Comparison of ENCODE assay signal across 20 cellular contexts in the genomic region with DNA sequence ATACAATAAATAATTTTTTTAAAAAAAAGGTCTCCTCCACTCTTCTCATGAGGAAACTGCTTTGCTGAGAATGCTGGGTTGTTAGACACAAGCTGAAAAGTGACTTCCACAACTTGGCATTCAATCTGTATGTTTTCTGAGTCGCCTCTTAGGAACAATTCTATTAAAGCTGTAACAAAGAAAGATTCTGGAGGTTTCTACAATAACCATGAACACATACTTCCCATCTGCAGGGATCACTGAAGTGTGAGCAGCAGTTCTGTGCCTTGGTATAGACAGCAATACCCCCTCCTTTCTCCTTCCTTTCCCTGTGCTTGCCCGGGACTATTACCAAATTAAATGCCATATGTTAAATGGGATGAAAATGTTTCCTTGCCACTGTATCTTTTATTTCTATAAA. TPM values are rescaled to one million over a fixed set of nuclear protein-coding genes. Genes with fewer than 3 reads are reported as not detected.
DNase-seq lines count a peak whose midpoint lies in the region; ATAC-seq and TF ChIP-seq lines count a peak whose summit lies in the region.
"Had no signal": no experiment of that assay in that cellular context is flagged by ENCODE, and none has a peak within 500 bp of the region (broad histone marks: within the 10 kb centered on the region; RNA-seq: fewer than 3 reads in every experiment).

No MANE protein-coding gene starts in this region.

- no peaks in the 10 kb centered on the region for H3K36me3 Mint-ChIP-seq in nephron progenitor cell (ENCODE audit: low read depth)
- H3K36me3 Mint-ChIP-seq in activated naive CD8-positive, alpha-beta T cell treated with anti-CD3 and anti-CD28 coated beads, Interleukin-2, amount 50 U/mL, for 24 hours (ENCODE audit: low read depth): no peaks in the 10 kb centered on the region
- H3K36me3 Mint-ChIP-seq in CD4-positive, alpha-beta T cell (ENCODE audit: low read depth): no peaks in the 10 kb centered on the region
- H3K36me3 Mint-ChIP-seq: CD4-positive, alpha-beta memory T cell had no signal

- peaks cover 21% of the 10 kb centered on the region for H3K4me1 Mint-ChIP-seq in nephron progenitor cell
- peaks cover 6% of the 10 kb centered on the region for H3K4me1 Mint-ChIP-seq in activated naive CD8-positive, alpha-beta T cell treated with anti-CD3 and anti-CD28 coated beads, Interleukin-2, amount 50 U/mL, for 24 hours
- peaks cover 7% of the 10 kb centered on the region for H3K4me1 Mint-ChIP-seq in CD4-positive, alpha-beta T cell (ENCODE audit: low read depth)

- intact Hi-C loops in dorsolateral prefrontal cortex (cut with DNase I): loop anchor here (5.0 to 10.0 kb wide), 3 partner anchors 414 to 1046 kb away; partner anchors contain the start of gene GADD45G (in 1 of the 2)
- intact Hi-C loops in CD4-positive, alpha-beta T cell (cut with DNase I, micrococcal nuclease): no loop called here

- no peak overlapping the region for H3K27ac Mint-ChIP-seq in nephron progenitor cell
- H3K27ac Mint-ChIP-seq in activated naive CD8-positive, alpha-beta T cell treated with anti-CD3 and anti-CD28 coated beads, Interleukin-2, amount 50 U/mL, for 24 hours: no peak overlapping the region
- H3K27ac Mint-ChIP-seq in CD4-positive, alpha-beta T cell: no peak overlapping the region
- H3K27ac Mint-ChIP-seq: CD4-positive, alpha-beta memory T cell; HFFc6 had no signal

- no peaks in the 10 kb centered on the region for H3K27me3 ChIP-seq in dorsolateral prefrontal cortex
- H3K27me3 ChIP-seq in CD4-positive, alpha-beta T cell (ENCODE audit: control insufficient read depth, insufficient read depth, low read length): peaks cover 34% of the 10 kb centered on the region

- no peak for ATAC-seq in activated naive CD8-positive, alpha-beta T cell treated with anti-CD3 and anti-CD28 coated beads, Interleukin-2, amount 50 U/mL, for 24 hours
- ATAC-seq in CD4-positive, alpha-beta T cell (ENCODE audit: poor library complexity): no peak

- H3K4me3 Mint-ChIP-seq in nephron progenitor cell: peak overlapping the region; percentile 4
- H3K4me3 Mint-ChIP-seq in activated naive CD8-positive, alpha-beta T cell treated with anti-CD3 and anti-CD28 coated beads, Interleukin-2, amount 50 U/mL, for 24 hours: no peak overlapping the region
- no peak overlapping the region for H3K4me3 Mint-ChIP-seq in CD4-positive, alpha-beta T cell
- H3K4me3 Mint-ChIP-seq: CD4-positive, alpha-beta memory T cell; HFFc6 had no signal

- H3K9me3 ChIP-seq in CD4-positive, alpha-beta T cell (ENCODE audit: control insufficient read depth, low read length): no peaks in the 10 kb centered on the region
- H3K9me3 ChIP-seq: BE2C had no signal

- peak overlapping the region in 52 of 59 donors; percentile 11 to 95 (median 83) for H3K27ac ChIP-seq in dorsolateral prefrontal cortex
- no peak overlapping the region for H3K27ac ChIP-seq in CD4-positive, alpha-beta T cell (ENCODE audit: low read depth, low read length)
- H3K27ac ChIP-seq: KMS-11, PC-9 had no signal

- peak; percentile 8 for DNase-seq in NCI-H1092 treated with DMSO at 0.1 percent for 48 hours (lab: John Stamatoyannopoulos, UW)
- no peak for DNase-seq in NCI-H1092 (lab: John Stamatoyannopoulos, UW)
- no peak for DNase-seq in dorsolateral prefrontal cortex
- no peak for DNase-seq in nephron progenitor cell
- DNase-seq in superior temporal gyrus (ENCODE audit: extremely low spot score): peak; percentile 64
- DNase-seq in activated CD4-positive, alpha-beta T cell treated with anti-CD3 and anti-CD28 coated beads, Interleukin-2, amount 50 U/mL, for 4 hours: no peak
- no peak for DNase-seq in activated naive CD8-positive, alpha-beta T cell treated with anti-CD3 and anti-CD28 coated beads, Interleukin-2, amount 50 U/mL, for 24 hours
- no peak for DNase-seq in CD4-positive, alpha-beta T cell
- DNase-seq: 8988T; BE2C; Calu3; CD4-positive, alpha-beta memory T cell; DMS79; HFFc6; NCI-H1048; NCI-H1694; NCI-H446; PC-9 had no signal

- H3K9me3 Mint-ChIP-seq in nephron progenitor cell: no peaks in the 10 kb centered on the region
- no peaks in the 10 kb centered on the region for H3K9me3 Mint-ChIP-seq in activated naive CD8-positive, alpha-beta T cell treated with anti-CD3 and anti-CD28 coated beads, Interleukin-2, amount 50 U/mL, for 24 hours
- H3K9me3 Mint-ChIP-seq in CD4-positive, alpha-beta T cell: no peaks in the 10 kb centered on the region
- H3K9me3 Mint-ChIP-seq: HFFc6 had no signal

- POLR2A ChIA-PET in CD4-positive, alpha-beta T cell (lab: Charles Lee): no interaction called here

- CTCF ChIA-PET in CD4-positive, alpha-beta T cell (lab: Charles Lee): no interaction called here

- TF ChIP-seq CTCF in dorsolateral prefrontal cortex (IDR thresholded peaks at IDR 0.05 in 54 of 56, conservative IDR thresholded peaks at IDR 0.05 in 2 of 56; ENCODE audit: low read depth in 1 of 56, partially characterized antibody in 56 of 56) (no peak), nephron progenitor cell (IDR thresholded peaks at IDR 0.05) (no peak)
- TF ChIP-seq CTCF in CD4-positive, alpha-beta T cell (IDR thresholded peaks at IDR 0.05): no peak

- peak overlapping the region in 58 of 59 donors; percentile 3 to 85 (median 72) for H3K4me3 ChIP-seq in dorsolateral prefrontal cortex
- H3K4me3 ChIP-seq: PC-9 had no signal

- peaks cover 33% of the 10 kb centered on the region for H3K27me3 Mint-ChIP-seq in nephron progenitor cell (ENCODE audit: low read depth, poor library complexity)
- H3K27me3 Mint-ChIP-seq in activated naive CD8-positive, alpha-beta T cell treated with anti-CD3 and anti-CD28 coated beads, Interleukin-2, amount 50 U/mL, for 24 hours: peaks cover 47% of the 10 kb centered on the region
- peaks cover 84% of the 10 kb centered on the region for H3K27me3 Mint-ChIP-seq in CD4-positive, alpha-beta T cell

RNA-seq across cellular contexts. Expression of gene DIRAS2, which starts 1.5 kb away (rescaled TPM):
- total RNA-seq in dorsolateral prefrontal cortex: 100 to 1,000 TPM in 118 of 120 experiments, 10 to 100 TPM in 2; 59.9 to 367 (median 223) TPM
- not detected for total RNA-seq in CD4-positive, alpha-beta T cell
- total RNA-seq: CD4-positive, alpha-beta memory T cell; HFFc6; MCF 10A; PC-9 had no signal

Comparison
In these comparisons a context has a peak if more than half of its experiments do, and no peak if none do; other contexts are left out.
1. DNase-seq: peak in NCI-H1092 treated with DMSO at 0.1 percent for 48 hours (single experiment) and superior temporal gyrus (single experiment); none in NCI-H1092 (single experiment), dorsolateral prefrontal cortex (0 of 10), nephron progenitor cell (single experiment), activated CD4-positive, alpha-beta T cell treated with anti-CD3 and anti-CD28 coated beads, Interleukin-2, amount 50 U/mL, for 4 hours (0 of 2), activated naive CD8-positive, alpha-beta T cell treated with anti-CD3 and anti-CD28 coated beads, Interleukin-2, amount 50 U/mL, for 24 hours (single experiment) and CD4-positive, alpha-beta T cell (0 of 10).
2. RNA of gene DIRAS2, which starts 1.5 kb away (total RNA-seq): 59.9 to 367 TPM in dorsolateral prefrontal cortex; not detected in CD4-positive, alpha-beta T cell; every median in the first group is over 10 times any median in the second.
3. intact Hi-C loops: an anchor here in dorsolateral prefrontal cortex (5.0 to 10.0 kb wide); none called in CD4-positive, alpha-beta T cell.